In the genomic region with DNA sequence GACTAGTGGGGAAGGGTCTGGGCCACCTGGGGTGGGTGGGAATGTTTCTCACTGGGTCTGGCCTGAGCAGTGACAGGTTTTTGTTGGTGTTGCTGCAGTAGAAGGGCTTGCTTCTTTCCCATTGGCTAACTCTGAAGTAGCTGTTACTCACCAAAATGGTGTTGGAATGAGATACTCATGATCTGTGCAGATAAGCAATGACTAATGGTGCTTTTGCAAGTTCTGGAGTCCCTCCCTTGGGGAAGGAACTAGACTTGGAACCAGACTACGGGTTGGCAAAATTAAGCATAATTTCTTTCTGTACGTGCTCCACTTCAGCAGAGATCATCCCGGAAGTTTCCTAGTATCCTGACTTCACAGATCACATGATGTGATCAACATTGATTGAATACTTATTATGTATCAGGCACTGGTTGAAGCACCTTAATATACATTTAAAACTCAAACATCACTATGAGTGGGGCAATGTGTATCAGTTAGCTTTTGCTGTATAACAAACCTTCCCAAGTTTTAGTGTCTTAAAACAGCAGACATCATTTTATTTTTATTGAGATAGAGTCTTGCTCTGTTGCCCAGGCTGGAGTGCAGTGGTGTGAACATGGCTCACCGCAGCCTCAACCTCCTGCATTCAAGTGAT, we compare ENCODE assay signal across 1 cellular context.
TF ChIP-seq lines count a peak whose summit lies in the region.

No MANE protein-coding gene starts in this region.

TF ChIP-seq in K562, 482 proteins besides CTCF, POLR2A, EP300 and RAD21 (continued from another document):
- TF ChIP-seq, protein P1, sequence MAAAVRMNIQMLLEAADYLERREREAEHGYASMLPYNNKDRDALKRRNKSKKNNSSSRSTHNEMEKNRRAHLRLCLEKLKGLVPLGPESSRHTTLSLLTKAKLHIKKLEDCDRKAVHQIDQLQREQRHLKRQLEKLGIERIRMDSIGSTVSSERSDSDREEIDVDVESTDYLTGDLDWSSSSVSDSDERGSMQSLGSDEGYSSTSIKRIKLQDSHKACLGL (CRISPR knock-in tag; IDR thresholded peaks at IDR 0.05; ENCODE audit: borderline replicate concordance, poor library complexity, severe bottlenecking): no peak
- TF ChIP-seq ZNF133 (CRISPR knock-in tag; IDR thresholded peaks at IDR 0.05): no peak
- no peak for TF ChIP-seq ZNF212 (CRISPR knock-in tag; IDR thresholded peaks at IDR 0.05)
- no peak for TF ChIP-seq TSC22D4 (tag; IDR thresholded peaks at IDR 0.05)
- TF ChIP-seq ZC3H11A (IDR thresholded peaks at IDR 0.05; ENCODE audit: low read depth, low read length): no peak
- no peak for TF ChIP-seq ZBTB17 (CRISPR knock-in tag; IDR thresholded peaks at IDR 0.05)
- TF ChIP-seq, protein P2, sequence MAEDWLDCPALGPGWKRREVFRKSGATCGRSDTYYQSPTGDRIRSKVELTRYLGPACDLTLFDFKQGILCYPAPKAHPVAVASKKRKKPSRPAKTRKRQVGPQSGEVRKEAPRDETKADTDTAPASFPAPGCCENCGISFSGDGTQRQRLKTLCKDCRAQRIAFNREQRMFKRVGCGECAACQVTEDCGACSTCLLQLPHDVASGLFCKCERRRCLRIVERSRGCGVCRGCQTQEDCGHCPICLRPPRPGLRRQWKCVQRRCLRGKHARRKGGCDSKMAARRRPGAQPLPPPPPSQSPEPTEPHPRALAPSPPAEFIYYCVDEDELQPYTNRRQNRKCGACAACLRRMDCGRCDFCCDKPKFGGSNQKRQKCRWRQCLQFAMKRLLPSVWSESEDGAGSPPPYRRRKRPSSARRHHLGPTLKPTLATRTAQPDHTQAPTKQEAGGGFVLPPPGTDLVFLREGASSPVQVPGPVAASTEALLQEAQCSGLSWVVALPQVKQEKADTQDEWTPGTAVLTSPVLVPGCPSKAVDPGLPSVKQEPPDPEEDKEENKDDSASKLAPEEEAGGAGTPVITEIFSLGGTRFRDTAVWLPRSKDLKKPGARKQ (CRISPR knock-in tag; IDR thresholded peaks at IDR 0.05): no peak
- TF ChIP-seq NCOA2 (IDR thresholded peaks at IDR 0.05; ENCODE audit: partially characterized antibody in 2 of 2): no peak
- TF ChIP-seq COPS2 (conservative IDR thresholded peaks at IDR 0.05): no peak
- peak; percentile 27; the same call in 1 of the 2 replicates for TF ChIP-seq SOX6 (IDR thresholded peaks at IDR 0.05)
- no peak for TF ChIP-seq XRCC4 (IDR thresholded peaks at IDR 0.05; ENCODE audit: extremely low read depth, insufficient read depth, insufficient read length)
- TF ChIP-seq ETV5 (CRISPR knock-in tag; IDR thresholded peaks at IDR 0.05; ENCODE audit: low read depth): no peak
- no peak for TF ChIP-seq MEF2A (IDR thresholded peaks at IDR 0.05; ENCODE audit: control insufficient read depth, low read depth, low read length)
- TF ChIP-seq, protein P3, sequence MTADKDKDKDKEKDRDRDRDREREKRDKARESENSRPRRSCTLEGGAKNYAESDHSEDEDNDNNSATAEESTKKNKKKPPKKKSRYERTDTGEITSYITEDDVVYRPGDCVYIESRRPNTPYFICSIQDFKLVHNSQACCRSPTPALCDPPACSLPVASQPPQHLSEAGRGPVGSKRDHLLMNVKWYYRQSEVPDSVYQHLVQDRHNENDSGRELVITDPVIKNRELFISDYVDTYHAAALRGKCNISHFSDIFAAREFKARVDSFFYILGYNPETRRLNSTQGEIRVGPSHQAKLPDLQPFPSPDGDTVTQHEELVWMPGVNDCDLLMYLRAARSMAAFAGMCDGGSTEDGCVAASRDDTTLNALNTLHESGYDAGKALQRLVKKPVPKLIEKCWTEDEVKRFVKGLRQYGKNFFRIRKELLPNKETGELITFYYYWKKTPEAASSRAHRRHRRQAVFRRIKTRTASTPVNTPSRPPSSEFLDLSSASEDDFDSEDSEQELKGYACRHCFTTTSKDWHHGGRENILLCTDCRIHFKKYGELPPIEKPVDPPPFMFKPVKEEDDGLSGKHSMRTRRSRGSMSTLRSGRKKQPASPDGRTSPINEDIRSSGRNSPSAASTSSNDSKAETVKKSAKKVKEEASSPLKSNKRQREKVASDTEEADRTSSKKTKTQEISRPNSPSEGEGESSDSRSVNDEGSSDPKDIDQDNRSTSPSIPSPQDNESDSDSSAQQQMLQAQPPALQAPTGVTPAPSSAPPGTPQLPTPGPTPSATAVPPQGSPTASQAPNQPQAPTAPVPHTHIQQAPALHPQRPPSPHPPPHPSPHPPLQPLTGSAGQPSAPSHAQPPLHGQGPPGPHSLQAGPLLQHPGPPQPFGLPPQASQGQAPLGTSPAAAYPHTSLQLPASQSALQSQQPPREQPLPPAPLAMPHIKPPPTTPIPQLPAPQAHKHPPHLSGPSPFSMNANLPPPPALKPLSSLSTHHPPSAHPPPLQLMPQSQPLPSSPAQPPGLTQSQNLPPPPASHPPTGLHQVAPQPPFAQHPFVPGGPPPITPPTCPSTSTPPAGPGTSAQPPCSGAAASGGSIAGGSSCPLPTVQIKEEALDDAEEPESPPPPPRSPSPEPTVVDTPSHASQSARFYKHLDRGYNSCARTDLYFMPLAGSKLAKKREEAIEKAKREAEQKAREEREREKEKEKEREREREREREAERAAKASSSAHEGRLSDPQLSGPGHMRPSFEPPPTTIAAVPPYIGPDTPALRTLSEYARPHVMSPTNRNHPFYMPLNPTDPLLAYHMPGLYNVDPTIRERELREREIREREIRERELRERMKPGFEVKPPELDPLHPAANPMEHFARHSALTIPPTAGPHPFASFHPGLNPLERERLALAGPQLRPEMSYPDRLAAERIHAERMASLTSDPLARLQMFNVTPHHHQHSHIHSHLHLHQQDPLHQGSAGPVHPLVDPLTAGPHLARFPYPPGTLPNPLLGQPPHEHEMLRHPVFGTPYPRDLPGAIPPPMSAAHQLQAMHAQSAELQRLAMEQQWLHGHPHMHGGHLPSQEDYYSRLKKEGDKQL (CRISPR knock-in tag; IDR thresholded peaks at IDR 0.05; ENCODE audit: borderline replicate concordance): no peak
- 0 out of 2 replicates have a peak, but pooled peaks have one; percentile 38 for TF ChIP-seq ILF3 (IDR thresholded peaks at IDR 0.05; ENCODE audit: borderline replicate concordance)
- TF ChIP-seq, protein P4, sequence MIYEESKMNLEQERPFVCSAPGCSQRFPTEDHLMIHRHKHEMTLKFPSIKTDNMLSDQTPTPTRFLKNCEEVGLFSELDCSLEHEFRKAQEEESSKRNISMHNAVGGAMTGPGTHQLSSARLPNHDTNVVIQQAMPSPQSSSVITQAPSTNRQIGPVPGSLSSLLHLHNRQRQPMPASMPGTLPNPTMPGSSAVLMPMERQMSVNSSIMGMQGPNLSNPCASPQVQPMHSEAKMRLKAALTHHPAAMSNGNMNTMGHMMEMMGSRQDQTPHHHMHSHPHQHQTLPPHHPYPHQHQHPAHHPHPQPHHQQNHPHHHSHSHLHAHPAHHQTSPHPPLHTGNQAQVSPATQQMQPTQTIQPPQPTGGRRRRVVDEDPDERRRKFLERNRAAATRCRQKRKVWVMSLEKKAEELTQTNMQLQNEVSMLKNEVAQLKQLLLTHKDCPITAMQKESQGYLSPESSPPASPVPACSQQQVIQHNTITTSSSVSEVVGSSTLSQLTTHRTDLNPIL (CRISPR knock-in tag; IDR thresholded peaks at IDR 0.05): no peak
- peak; percentile 68 to 87 for TF ChIP-seq TRIM24 (IDR thresholded peaks at IDR 0.05)
- TF ChIP-seq NONO (IDR thresholded peaks at IDR 0.05; ENCODE audit: low read depth in 2 of 2, low read length in 1 of 2): no peak
- TF ChIP-seq SIRT6 (IDR thresholded peaks at IDR 0.05; ENCODE audit: low read depth, low read length): no peak
- TF ChIP-seq HSF4 (CRISPR knock-in tag; IDR thresholded peaks at IDR 0.05; ENCODE audit: borderline replicate concordance): no peak
- no peak for TF ChIP-seq ZNF324 (CRISPR knock-in tag; IDR thresholded peaks at IDR 0.05)
- no peak for TF ChIP-seq HNRNPK (IDR thresholded peaks at IDR 0.05; ENCODE audit: low read depth, low read length, poor library complexity, severe bottlenecking)
- no peak for TF ChIP-seq MCM7 (IDR thresholded peaks at IDR 0.05)
- TF ChIP-seq JUN (IDR thresholded peaks at IDR 0.05; ENCODE audit: borderline replicate concordance, low read depth, low read length): peak; percentile 93
- TF ChIP-seq JUN (CRISPR knock-in tag; IDR thresholded peaks at IDR 0.05; ENCODE audit: borderline replicate concordance): no peak
- TF ChIP-seq, protein P5, sequence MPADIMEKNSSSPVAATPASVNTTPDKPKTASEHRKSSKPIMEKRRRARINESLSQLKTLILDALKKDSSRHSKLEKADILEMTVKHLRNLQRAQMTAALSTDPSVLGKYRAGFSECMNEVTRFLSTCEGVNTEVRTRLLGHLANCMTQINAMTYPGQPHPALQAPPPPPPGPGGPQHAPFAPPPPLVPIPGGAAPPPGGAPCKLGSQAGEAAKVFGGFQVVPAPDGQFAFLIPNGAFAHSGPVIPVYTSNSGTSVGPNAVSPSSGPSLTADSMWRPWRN (IDR thresholded peaks at IDR 0.05; ENCODE audit: low read depth): no peak
- TF ChIP-seq, protein P6, sequence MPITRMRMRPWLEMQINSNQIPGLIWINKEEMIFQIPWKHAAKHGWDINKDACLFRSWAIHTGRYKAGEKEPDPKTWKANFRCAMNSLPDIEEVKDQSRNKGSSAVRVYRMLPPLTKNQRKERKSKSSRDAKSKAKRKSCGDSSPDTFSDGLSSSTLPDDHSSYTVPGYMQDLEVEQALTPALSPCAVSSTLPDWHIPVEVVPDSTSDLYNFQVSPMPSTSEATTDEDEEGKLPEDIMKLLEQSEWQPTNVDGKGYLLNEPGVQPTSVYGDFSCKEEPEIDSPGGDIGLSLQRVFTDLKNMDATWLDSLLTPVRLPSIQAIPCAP (CRISPR knock-in tag; IDR thresholded peaks at IDR 0.05; ENCODE audit: borderline replicate concordance): no peak
- TF ChIP-seq ZNF165 (CRISPR knock-in tag; IDR thresholded peaks at IDR 0.05; ENCODE audit: borderline replicate concordance): no peak
- TF ChIP-seq, protein P7, sequence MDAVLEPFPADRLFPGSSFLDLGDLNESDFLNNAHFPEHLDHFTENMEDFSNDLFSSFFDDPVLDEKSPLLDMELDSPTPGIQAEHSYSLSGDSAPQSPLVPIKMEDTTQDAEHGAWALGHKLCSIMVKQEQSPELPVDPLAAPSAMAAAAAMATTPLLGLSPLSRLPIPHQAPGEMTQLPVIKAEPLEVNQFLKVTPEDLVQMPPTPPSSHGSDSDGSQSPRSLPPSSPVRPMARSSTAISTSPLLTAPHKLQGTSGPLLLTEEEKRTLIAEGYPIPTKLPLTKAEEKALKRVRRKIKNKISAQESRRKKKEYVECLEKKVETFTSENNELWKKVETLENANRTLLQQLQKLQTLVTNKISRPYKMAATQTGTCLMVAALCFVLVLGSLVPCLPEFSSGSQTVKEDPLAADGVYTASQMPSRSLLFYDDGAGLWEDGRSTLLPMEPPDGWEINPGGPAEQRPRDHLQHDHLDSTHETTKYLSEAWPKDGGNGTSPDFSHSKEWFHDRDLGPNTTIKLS (IDR thresholded peaks at IDR 0.05; ENCODE audit: borderline replicate concordance, low read depth): peak; percentile 52; the same call in 1 of the 2 replicates
- TF ChIP-seq DMBX1 (CRISPR knock-in tag; IDR thresholded peaks at IDR 0.05; ENCODE audit: borderline replicate concordance): peak; percentile 63; the same call in 1 of the 2 replicates
- no peak for TF ChIP-seq POLR2AphosphoS2 (IDR thresholded peaks at IDR 0.05; ENCODE audit: low read length)
- TF ChIP-seq BRCA1 (IDR thresholded peaks at IDR 0.05): no peak
- TF ChIP-seq BRCA1 (CRISPR knock-in tag; IDR thresholded peaks at IDR 0.05): no peak
- no peak for TF ChIP-seq ZNF41 (CRISPR knock-in tag; conservative IDR thresholded peaks at IDR 0.05)
- TF ChIP-seq, protein P8, sequence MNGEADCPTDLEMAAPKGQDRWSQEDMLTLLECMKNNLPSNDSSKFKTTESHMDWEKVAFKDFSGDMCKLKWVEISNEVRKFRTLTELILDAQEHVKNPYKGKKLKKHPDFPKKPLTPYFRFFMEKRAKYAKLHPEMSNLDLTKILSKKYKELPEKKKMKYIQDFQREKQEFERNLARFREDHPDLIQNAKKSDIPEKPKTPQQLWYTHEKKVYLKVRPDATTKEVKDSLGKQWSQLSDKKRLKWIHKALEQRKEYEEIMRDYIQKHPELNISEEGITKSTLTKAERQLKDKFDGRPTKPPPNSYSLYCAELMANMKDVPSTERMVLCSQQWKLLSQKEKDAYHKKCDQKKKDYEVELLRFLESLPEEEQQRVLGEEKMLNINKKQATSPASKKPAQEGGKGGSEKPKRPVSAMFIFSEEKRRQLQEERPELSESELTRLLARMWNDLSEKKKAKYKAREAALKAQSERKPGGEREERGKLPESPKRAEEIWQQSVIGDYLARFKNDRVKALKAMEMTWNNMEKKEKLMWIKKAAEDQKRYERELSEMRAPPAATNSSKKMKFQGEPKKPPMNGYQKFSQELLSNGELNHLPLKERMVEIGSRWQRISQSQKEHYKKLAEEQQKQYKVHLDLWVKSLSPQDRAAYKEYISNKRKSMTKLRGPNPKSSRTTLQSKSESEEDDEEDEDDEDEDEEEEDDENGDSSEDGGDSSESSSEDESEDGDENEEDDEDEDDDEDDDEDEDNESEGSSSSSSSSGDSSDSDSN (IDR thresholded peaks at IDR 0.05; ENCODE audit: borderline replicate concordance in 1 of 2, low read depth in 2 of 2, low read length in 2 of 2): no peak
- peak; percentile 71 for TF ChIP-seq CHD4 (IDR thresholded peaks at IDR 0.05; ENCODE audit: insufficient read depth, insufficient replicate concordance, low read depth, low read length, poor library complexity, severe bottlenecking)
- TF ChIP-seq PTRF (tag; IDR thresholded peaks at IDR 0.05): no peak
- peak; percentile 17 to 29; a peak in 2 of 4 replicates for TF ChIP-seq MAZ (CRISPR knock-in tag; conservative IDR thresholded peaks at IDR 0.05 in 1 of 2, IDR thresholded peaks at IDR 0.05 in 1 of 2)
